15 cellular contexts compared by ENCODE assay signal in genomic region chr6:143696327-143697000, GRCh38. TPM values are rescaled to one million over a fixed set of nuclear protein-coding genes. Genes with fewer than 3 reads are reported as not detected.
DNase-seq lines count a peak whose midpoint lies in the region; ATAC-seq, FAIRE-seq and TF ChIP-seq lines count a peak whose summit lies in the region.
"Had no signal": no experiment of that assay in that cellular context is flagged by ENCODE, and none has a peak within 500 bp of the region (broad histone marks: within the 10 kb centered on the region; RNA-seq: fewer than 3 reads in every experiment).

No MANE protein-coding gene starts in this region.

- no peak for FAIRE-seq in GM12891 (lab: Jason Lieb, UNC)
- FAIRE-seq: keratinocyte had no signal

- no peaks in the 10 kb centered on the region for H3K9me3 ChIP-seq in stomach smooth muscle (ENCODE audit: control insufficient read depth in 2 of 2, low read length in 2 of 2)
- H3K9me3 ChIP-seq: BLaER1 had no signal

- TF ChIP-seq POLR2A in GM12891 (IDR thresholded peaks at IDR 0.05; ENCODE audit: low read depth, low read length) = no peak

- no peak overlapping the region for H3K4me3 Mint-ChIP-seq in central memory CD8-positive, alpha-beta T cell
- H3K4me3 Mint-ChIP-seq: activated naive CD8-positive, alpha-beta T cell treated with anti-CD3 and anti-CD28 coated beads for 36 hours; naive B cell; stimulated activated naive CD8-positive, alpha-beta T cell treated with anti-CD3 and anti-CD28 coated beads, Interleukin-15, Interleukin-2, amounts not matched to agents 100 ng/mL and 50 ng/mL, for 24 hours had no signal

- H3K9ac ChIP-seq in stomach smooth muscle (ENCODE audit: low read length in 2 of 2) = no peak overlapping the region
- H3K9ac ChIP-seq: BLaER1 had no signal

- no peaks in the 10 kb centered on the region for H3K36me3 ChIP-seq in stomach smooth muscle (ENCODE audit: control insufficient read depth in 2 of 2, insufficient read depth in 2 of 2, low read length in 2 of 2)
- H3K36me3 ChIP-seq: BLaER1 had no signal

- no peaks in the 10 kb centered on the region for H3K27me3 ChIP-seq in stomach smooth muscle (ENCODE audit: control insufficient read depth in 1 of 2, insufficient read depth in 2 of 2, low read length in 2 of 2)
- H3K27me3 ChIP-seq: BLaER1 had no signal

- H3K27ac ChIP-seq in stomach smooth muscle (ENCODE audit: low read length) = peak overlapping the region; percentile 8
- H3K27ac ChIP-seq: BLaER1 had no signal

- peaks cover 7% of the 10 kb centered on the region for H3K36me3 Mint-ChIP-seq in central memory CD8-positive, alpha-beta T cell (ENCODE audit: insufficient read depth)
- H3K36me3 Mint-ChIP-seq: activated naive CD8-positive, alpha-beta T cell treated with anti-CD3 and anti-CD28 coated beads for 36 hours; naive B cell had no signal

- H3K9me3 Mint-ChIP-seq in central memory CD8-positive, alpha-beta T cell = no peaks in the 10 kb centered on the region
- H3K9me3 Mint-ChIP-seq: activated naive CD8-positive, alpha-beta T cell treated with anti-CD3 and anti-CD28 coated beads for 36 hours; stimulated activated naive CD8-positive, alpha-beta T cell treated with anti-CD3 and anti-CD28 coated beads, Interleukin-15, Interleukin-2, amounts not matched to agents 100 ng/mL and 50 ng/mL, for 24 hours had no signal

- peaks cover 60% of the 10 kb centered on the region for H3K4me1 Mint-ChIP-seq in central memory CD8-positive, alpha-beta T cell

- peaks cover 44% of the 10 kb centered on the region for H3K4me1 ChIP-seq in stomach smooth muscle (ENCODE audit: control insufficient read depth, insufficient read depth, low read length)
- H3K4me1 ChIP-seq: BLaER1 had no signal

- H3K27ac Mint-ChIP-seq in central memory CD8-positive, alpha-beta T cell (ENCODE audit: low read depth) = peak overlapping the region; percentile 9
- H3K27ac Mint-ChIP-seq: activated naive CD8-positive, alpha-beta T cell treated with anti-CD3 and anti-CD28 coated beads for 36 hours; stimulated activated naive CD8-positive, alpha-beta T cell treated with anti-CD3 and anti-CD28 coated beads, Interleukin-15, Interleukin-2, amounts not matched to agents 100 ng/mL and 50 ng/mL, for 24 hours had no signal

- ATAC-seq in central memory CD8-positive, alpha-beta T cell (replicated peaks; ENCODE audit: extremely low read depth, poor library complexity, severe bottlenecking) = no peak
- no peak for ATAC-seq in HG02938 (IDR thresholded peaks at IDR 0.05; ENCODE audit: unreplicated experiment)

- H3K27me3 Mint-ChIP-seq in central memory CD8-positive, alpha-beta T cell = no peaks in the 10 kb centered on the region
- H3K27me3 Mint-ChIP-seq: activated naive CD8-positive, alpha-beta T cell treated with anti-CD3 and anti-CD28 coated beads for 36 hours; naive B cell; stimulated activated naive CD8-positive, alpha-beta T cell treated with anti-CD3 and anti-CD28 coated beads, Interleukin-15, Interleukin-2, amounts not matched to agents 100 ng/mL and 50 ng/mL, for 24 hours had no signal

- H3K4me3 ChIP-seq in stomach smooth muscle (ENCODE audit: low read length in 2 of 2) = no peak overlapping the region
- H3K4me3 ChIP-seq: BLaER1 had no signal

- DNase-seq in NCI-H69 (lab: John Stamatoyannopoulos, UW) = peak; percentile 10
- DNase-seq in central memory CD8-positive, alpha-beta T cell (ENCODE audit: low spot score in 2 of 2) = no peak
- DNase-seq in lung microvascular endothelial cell (ENCODE audit: low read depth in 2 of 2) = peak; percentile 58 to 63
- DNase-seq in Kasumi-1 (lab: John Stamatoyannopoulos, UW) = no peak
- no peak for DNase-seq in GM12891 (ENCODE audit: insufficient read length, low spot score)
- DNase-seq in nucleus accumbens (lab: John Stamatoyannopoulos, UW) = no peak
- DNase-seq: activated CD4-positive, alpha-beta T cell treated with anti-CD3 and anti-CD28 coated beads for 48 hours; activated naive CD8-positive, alpha-beta T cell treated with anti-CD3 and anti-CD28 coated beads for 36 hours; cerebellar nuclear complex; naive B cell had no signal

TF ChIP-seq in GM12891, 5 proteins besides CTCF, POLR2A, EP300 and RAD21:
- TF ChIP-seq SPI1 (IDR thresholded peaks at IDR 0.05; ENCODE audit: low read depth, low read length) (no peak), POU2F2 (IDR thresholded peaks at IDR 0.05; ENCODE audit: low read depth, low read length) (no peak), PAX5 (IDR thresholded peaks at IDR 0.05; ENCODE audit: insufficient read depth, low read length, severe bottlenecking) (no peak), TAF1 (IDR thresholded peaks at IDR 0.05; ENCODE audit: low read depth, low read length) (no peak), POLR2AphosphoS5 (IDR thresholded peaks at IDR 0.05; ENCODE audit: low read depth, low read length) (no peak)

RNA-seq across cellular contexts. Expression of gene PHACTR2, which starts 18.7 kb away (rescaled TPM):
- 145 and 207 TPM in 2 replicates for total RNA-seq in lung microvascular endothelial cell
- 3.1 TPM for polyA plus RNA-seq in GM12891 (2012; ENCODE audit: low read depth, missing spikeins)

Comparison
In these comparisons a context has a peak if more than half of its experiments do, and no peak if none do; other contexts are left out.
1. DNase-seq: peak in NCI-H69 (single experiment) and lung microvascular endothelial cell (2 of 2); none in central memory CD8-positive, alpha-beta T cell (0 of 2), Kasumi-1 (0 of 2), GM12891 (single experiment) and nucleus accumbens (0 of 56).